Comparison of ENCODE assay signal across 16 cellular contexts in the genomic region with DNA sequence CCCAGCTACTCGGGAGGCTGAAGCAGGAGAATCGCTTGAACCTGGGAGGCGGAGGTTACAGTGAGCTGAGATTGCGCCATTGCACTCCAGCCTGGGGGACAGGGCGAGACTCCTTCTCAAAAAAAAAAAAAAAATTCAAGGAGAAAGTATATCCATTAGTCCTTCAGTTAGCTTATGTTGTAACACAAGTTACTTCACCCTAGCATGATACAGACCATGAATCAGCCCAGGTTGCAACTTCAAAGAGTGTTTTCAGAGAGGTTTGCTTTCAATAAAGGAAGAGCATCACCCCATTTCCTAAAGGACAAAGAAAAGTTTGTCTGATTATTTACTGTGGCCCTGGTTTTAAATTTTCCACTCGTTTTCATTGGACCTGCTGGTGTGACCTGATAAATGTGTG.
A peak's percentile ranks its signal among the peaks of the same experiment; 100 is the strongest.
DNase-seq lines count a peak whose midpoint lies in the region; ATAC-seq and TF ChIP-seq lines count a peak whose summit lies in the region.
"Had no signal": no experiment of that assay in that cellular context is flagged by ENCODE, and none has a peak within 500 bp of the region (broad histone marks: within the 10 kb centered on the region; RNA-seq: fewer than 3 reads in every experiment).

No MANE protein-coding gene starts in this region.

- no peaks in the 10 kb centered on the region for H3K4me1 Mint-ChIP-seq in activated CD4-positive, alpha-beta T cell treated with anti-CD3 and anti-CD28 coated beads for 36 hours
- no peaks in the 10 kb centered on the region for H3K4me1 Mint-ChIP-seq in naive thymus-derived CD8-positive, alpha-beta T cell

- TF ChIP-seq CTCF in RWPE1 (conservative IDR thresholded peaks at IDR 0.05; ENCODE audit: low read depth) = no peak
- TF ChIP-seq CTCF in epithelial cell of esophagus (IDR thresholded peaks at IDR 0.05; ENCODE audit: insufficient read depth, low read depth, low read length, missing control alignments) = no peak

- H3K36me3 Mint-ChIP-seq in activated CD4-positive, alpha-beta T cell treated with anti-CD3 and anti-CD28 coated beads for 36 hours (ENCODE audit: low read depth) = peaks cover 46% of the 10 kb centered on the region
- H3K36me3 Mint-ChIP-seq in naive thymus-derived CD8-positive, alpha-beta T cell = peaks cover 13 to 80% (median 34%) of the 10 kb centered on the region in 3 donors

- H3K27ac ChIP-seq in RWPE1 = no peak overlapping the region

- no peaks in the 10 kb centered on the region for H3K27me3 Mint-ChIP-seq in activated CD4-positive, alpha-beta T cell treated with anti-CD3 and anti-CD28 coated beads for 36 hours
- H3K27me3 Mint-ChIP-seq in naive thymus-derived CD8-positive, alpha-beta T cell = no peaks in the 10 kb centered on the region

- peak overlapping the region; percentile 48 for H3K27ac Mint-ChIP-seq in activated CD4-positive, alpha-beta T cell treated with anti-CD3 and anti-CD28 coated beads for 36 hours
- H3K27ac Mint-ChIP-seq in naive thymus-derived CD8-positive, alpha-beta T cell = no peak overlapping the region

- H3K4me3 ChIP-seq in epithelial cell of esophagus (ENCODE audit: low read length) = no peak overlapping the region

- POLR2A ChIA-PET in activated CD4-positive, alpha-beta T cell treated with anti-CD3 and anti-CD28 coated beads for 36 hours (lab: Charles Lee) = no interaction called here
- POLR2A ChIA-PET in RWPE1 (lab: Yijun Ruan, JAX; ENCODE audit: low non-redundant PET) = no interaction called here
- POLR2A ChIA-PET in naive thymus-derived CD8-positive, alpha-beta T cell (lab: Charles Lee) = no interaction called here

- ATAC-seq in activated CD4-positive, alpha-beta T cell treated with anti-CD3 and anti-CD28 coated beads for 36 hours = no peak
- no peak for ATAC-seq in HG02678 (IDR thresholded peaks at IDR 0.05; ENCODE audit: unreplicated experiment)
- ATAC-seq in naive thymus-derived CD8-positive, alpha-beta T cell = no peak

- H3K9me3 Mint-ChIP-seq in activated CD4-positive, alpha-beta T cell treated with anti-CD3 and anti-CD28 coated beads for 36 hours (ENCODE audit: low read depth) = no peaks in the 10 kb centered on the region
- no peaks in the 10 kb centered on the region for H3K9me3 Mint-ChIP-seq in naive thymus-derived CD8-positive, alpha-beta T cell

- no peak overlapping the region for H3K4me3 Mint-ChIP-seq in activated CD4-positive, alpha-beta T cell treated with anti-CD3 and anti-CD28 coated beads for 36 hours
- no peak overlapping the region for H3K4me3 Mint-ChIP-seq in naive thymus-derived CD8-positive, alpha-beta T cell

- no peak for DNase-seq in activated CD4-positive, alpha-beta T cell treated with anti-CD3 and anti-CD28 coated beads for 36 hours
- no peak for DNase-seq in activated CD4-positive, alpha-beta T cell treated with anti-CD3 and anti-CD28 coated beads, Interleukin-2, amount 50 U/mL, for 48 hours
- DNase-seq in RWPE1 (ENCODE audit: low spot score) = peak; percentile 30
- DNase-seq in epithelial cell of esophagus (ENCODE audit: low read depth) = peak; percentile 87
- no peak for DNase-seq in GOT3 (lab: John Stamatoyannopoulos, UW)
- no peak for DNase-seq in AG08396 (ENCODE audit: low spot score)
- no peak for DNase-seq in naive thymus-derived CD8-positive, alpha-beta T cell
- DNase-seq: Caco-2, DMS79 treated with DMSO at 0.1 percent for 48 hours, HCEC 1CT, NCI-H1092 treated with DMSO at 0.1 percent for 48 hours, NCI-H187 treated with DMSO at 0.1 percent for 48 hours, NCI-H2171, NCI-H446 treated with DMSO at 0.1 percent for 48 hours, NCI-H82 had no signal

- CTCF ChIA-PET in activated CD4-positive, alpha-beta T cell treated with anti-CD3 and anti-CD28 coated beads for 36 hours (lab: Charles Lee) = no interaction called here
- CTCF ChIA-PET in RWPE1 (lab: Yijun Ruan, JAX) = no interaction called here

- intact Hi-C loops in activated CD4-positive, alpha-beta T cell treated with anti-CD3 and anti-CD28 coated beads for 36 hours (cut with DNase I, micrococcal nuclease) = no loop called here

Comparison
In these comparisons a context has a peak if more than half of its experiments do, and no peak if none do; other contexts are left out.
1. DNase-seq: peak in RWPE1 (single experiment) and epithelial cell of esophagus (single experiment); none in activated CD4-positive, alpha-beta T cell treated with anti-CD3 and anti-CD28 coated beads for 36 hours (single experiment), activated CD4-positive, alpha-beta T cell treated with anti-CD3 and anti-CD28 coated beads, Interleukin-2, amount 50 U/mL, for 48 hours (0 of 2), GOT3 (single experiment), AG08396 (single experiment) and naive thymus-derived CD8-positive, alpha-beta T cell (0 of 10).